9 cellular contexts compared by ENCODE assay signal in genomic region chr18:2846241-2846637, GRCh38. TPM values are rescaled to one million over a fixed set of nuclear protein-coding genes. Genes with fewer than 3 reads are reported as not detected.
A peak's percentile ranks its signal among the peaks of the same experiment; 100 is the strongest.
DNase-seq lines count a peak whose midpoint lies in the region; ATAC-seq and TF ChIP-seq lines count a peak whose summit lies in the region.
"Had no signal": no experiment of that assay in that cellular context is flagged by ENCODE, and none has a peak within 500 bp of the region (broad histone marks: within the 10 kb centered on the region; RNA-seq: fewer than 3 reads in every experiment).

No MANE protein-coding gene starts in this region.

- peak overlapping the region; percentile 27 for H3K4me2 ChIP-seq in SU-DHL-6 (ENCODE audit: low read depth, low read length, poor library complexity, severe bottlenecking)

- TF ChIP-seq CTCF in SU-DHL-6 (IDR thresholded peaks at IDR 0.05; ENCODE audit: insufficient read depth, low read length, poor library complexity, severe bottlenecking) (no peak), fibroblast of mammary gland (conservative IDR thresholded peaks at IDR 0.05; ENCODE audit: control insufficient read depth, insufficient read depth, low read depth, low read length) (no peak), ovary (IDR thresholded peaks at IDR 0.05) (no peak)

- H2AFZ ChIP-seq in SU-DHL-6 (ENCODE audit: low read depth, low read length, severe bottlenecking) = no peak overlapping the region

- H3K36me3 ChIP-seq in SU-DHL-6 (ENCODE audit: low read length) (no peaks in the 10 kb centered on the region), ovary (no peaks in the 10 kb centered on the region)

- no peak overlapping the region for H3K4me3 ChIP-seq in SU-DHL-6 (ENCODE audit: insufficient read depth, low read length, poor library complexity, severe bottlenecking)
- peak overlapping the region; percentile 48 for H3K4me3 ChIP-seq in fibroblast of mammary gland (ENCODE audit: control insufficient read depth, low read depth, low read length)
- H3K4me3 ChIP-seq in ovary = peak overlapping the region; percentile 56

- TF ChIP-seq POLR2A in ovary (IDR thresholded peaks at IDR 0.05) = no peak

- H3K27ac ChIP-seq in SU-DHL-6 (ENCODE audit: low read depth, low read length) (no peak overlapping the region), ovary (peak overlapping the region; percentile 65 to 83)
- H3K27ac ChIP-seq: VCaP had no signal

- H3K27me3 ChIP-seq in SU-DHL-6 (ENCODE audit: low read length) (no peaks in the 10 kb centered on the region), ovary (no peaks in the 10 kb centered on the region)

- no peaks in the 10 kb centered on the region for H3K9me2 ChIP-seq in SU-DHL-6 (replicated peaks; ENCODE audit: insufficient read depth, low read length)

- WGBS in ovary, 3 donors = 0 to 1% (median 0%) methylated on average over 15 to 16 of the region's 16 CpGs

- intact Hi-C loops in ovary (cut with DNase I) = no loop called here

- no peak overlapping the region for H3K9ac ChIP-seq in SU-DHL-6 (ENCODE audit: low read length)

- H3K4me1 ChIP-seq in ovary (ENCODE audit: insufficient read depth) = peaks cover 4% of the 10 kb centered on the region

- TF ChIP-seq EP300 in ovary (IDR thresholded peaks at IDR 0.05) = no peak

- no peaks in the 10 kb centered on the region for H4K20me1 ChIP-seq in SU-DHL-6 (ENCODE audit: low read depth, low read length)

- DNase-seq in fibroblast of mammary gland (ENCODE audit: low read depth) = peak; percentile 30
- peak in 1 of 5 donors; percentile 54 for DNase-seq in ovary
- no peak for DNase-seq in NCI-H1930 (lab: John Stamatoyannopoulos, UW)

- no peaks in the 10 kb centered on the region for H3F3A ChIP-seq in SU-DHL-6 (ENCODE audit: insufficient read depth)

- H3K9me3 ChIP-seq in SU-DHL-6 (ENCODE audit: insufficient read depth, low read length) (no peaks in the 10 kb centered on the region), ovary (no peaks in the 10 kb centered on the region)

- ATAC-seq in GM19043 (IDR thresholded peaks at IDR 0.05; ENCODE audit: low read depth, unreplicated experiment) = peak; percentile 8
- ATAC-seq in HG03571 (IDR thresholded peaks at IDR 0.05; ENCODE audit: unreplicated experiment) = no peak
- no peak for ATAC-seq in esophagus mucosa
- ATAC-seq in GM19351 (IDR thresholded peaks at IDR 0.05; ENCODE audit: unreplicated experiment) = no peak

- no peaks in the 10 kb centered on the region for H3K79me2 ChIP-seq in SU-DHL-6 (ENCODE audit: insufficient read depth, low read length)

RNA-seq across cellular contexts. Expression of gene EMILIN2, which starts 0.6 kb away (rescaled TPM):
- 10 to 100 TPM; 32.6 to 40.4 (median 34.3) TPM for total RNA-seq in ovary
- 10 to 100 TPM; 16.5 to 17.1 TPM for polyA plus RNA-seq in ovary
- total RNA-seq in esophagus mucosa = 1.4 TPM

Comparison
In these comparisons a context has a peak if more than half of its experiments do, and no peak if none do; other contexts are left out.
1. RNA of gene EMILIN2, which starts 0.6 kb away (total RNA-seq): 32.6 to 40.4 TPM in ovary; 1.4 TPM in esophagus mucosa (single experiment); every median in the first group is over 10 times any median in the second.